ENCODE assay signal across 23 cellular contexts in the genomic region with DNA sequence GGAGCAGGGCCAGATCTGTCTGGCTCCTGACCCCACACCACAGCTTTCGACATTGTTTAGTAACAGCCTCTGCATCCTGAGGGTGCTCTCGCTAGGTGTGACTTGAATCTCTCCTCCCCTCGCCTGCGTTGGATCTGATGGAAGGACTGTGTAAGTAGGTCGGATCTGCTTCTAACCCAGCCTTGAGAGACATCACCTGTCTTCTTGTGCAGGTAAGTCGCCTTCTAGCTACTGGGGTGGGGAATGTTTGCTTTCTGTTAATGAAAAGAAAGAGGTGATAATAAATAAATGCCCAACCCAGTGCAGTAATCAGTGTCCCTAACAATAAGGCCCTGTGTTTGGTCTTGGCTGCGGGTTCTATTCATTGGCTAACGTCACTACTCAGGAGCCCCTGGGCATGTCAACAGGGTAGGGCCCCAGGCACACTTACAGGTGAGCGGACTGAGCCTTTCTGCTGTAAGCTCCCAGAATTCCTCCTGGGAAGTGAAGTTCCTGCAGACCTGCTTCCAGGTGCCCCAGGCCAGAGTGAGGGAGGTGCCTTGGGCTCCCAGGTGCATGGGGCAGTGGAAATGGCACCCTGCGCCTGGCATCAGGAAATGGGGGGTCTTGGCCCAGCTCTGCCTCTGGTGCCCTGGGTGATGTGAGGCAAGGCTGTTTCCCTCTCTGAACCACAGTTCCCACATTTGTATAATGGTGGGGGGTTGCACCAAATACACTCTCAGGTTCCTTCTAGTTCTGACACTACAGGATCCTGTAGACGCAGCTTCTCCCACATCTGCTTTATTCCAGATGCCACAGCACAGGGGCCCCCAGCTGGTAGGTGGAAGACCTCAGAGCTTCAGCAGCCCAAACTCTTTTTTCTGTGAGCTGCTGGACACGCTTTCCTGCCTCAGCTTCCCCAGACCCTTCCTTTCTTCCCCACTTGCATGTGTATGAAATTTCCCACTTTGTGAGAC. TPM values are rescaled to one million over a fixed set of nuclear protein-coding genes. Genes with fewer than 3 reads are reported as not detected.
DNase-seq lines count a peak whose midpoint lies in the region; ATAC-seq and TF ChIP-seq lines count a peak whose summit lies in the region.
"Had no signal": no experiment of that assay in that cellular context is flagged by ENCODE, and none has a peak within 500 bp of the region (broad histone marks: within the 10 kb centered on the region; RNA-seq: fewer than 3 reads in every experiment).

No MANE protein-coding gene starts in this region.

- no peaks in the 10 kb centered on the region for H4K20me1 ChIP-seq in OCI-LY3 (ENCODE audit: insufficient read depth, low read length)

- H3K4me1 ChIP-seq in OCI-LY3 (ENCODE audit: low read length) = no peaks in the 10 kb centered on the region
- H3K4me1 ChIP-seq in SJCRH30 = peaks cover 19% of the 10 kb centered on the region
- peaks cover 0 to 4% (median 0%) of the 10 kb centered on the region in 4 donors for H3K4me1 ChIP-seq in tibial artery
- peaks cover 0 to 17% of the 10 kb centered on the region in 2 donors for H3K4me1 ChIP-seq in left lung
- H3K4me1 ChIP-seq: gastroesophageal sphincter had no signal

- no peak overlapping the region for H3K4me3 ChIP-seq in OCI-LY3 (ENCODE audit: low read length)
- no peak overlapping the region for H3K4me3 ChIP-seq in SJCRH30
- no peak overlapping the region for H3K4me3 ChIP-seq in tibial artery
- H3K4me3 ChIP-seq in left lung = no peak overlapping the region
- H3K4me3 ChIP-seq: A549, gastroesophageal sphincter, lower lobe of right lung, MG63 had no signal

- DNase-seq in activated naive CD4-positive, alpha-beta T cell treated with Interleukin-2 at 50 U/mL for 16 hours = no peak
- DNase-seq in immature natural killer cell (no peak), SJCRH30 (no peak), tibial artery (no peak), left lung (no peak)
- no peak for DNase-seq in activated CD4-positive, alpha-beta T cell treated with anti-CD3 and anti-CD28 coated beads, Interleukin-2, amount 10 ng/mL, durations not matched to agents 7 days and 5 days
- DNase-seq: CD4-positive, CD25-positive, alpha-beta regulatory T cell; DMS79 treated with DMSO at 0.1 percent for 48 hours; lower lobe of right lung; MG63; NCI-H2029 treated with DMSO at 0.1 percent for 48 hours; NCI-H526 treated with DMSO at 0.1 percent for 48 hours; T-cell; trophoblast cell had no signal

- H3K36me3 Mint-ChIP-seq in activated naive CD4-positive, alpha-beta T cell treated with anti-CD3 and anti-CD28 coated beads, Interleukin-2, amount 50 U/mL, for 24 hours = no peaks in the 10 kb centered on the region
- no peaks in the 10 kb centered on the region for H3K36me3 Mint-ChIP-seq in immature natural killer cell
- no peaks in the 10 kb centered on the region for H3K36me3 Mint-ChIP-seq in activated CD4-positive, alpha-beta T cell treated with anti-CD3 and anti-CD28 coated beads, Interleukin-2, amount 10 ng/mL, durations not matched to agents 7 days and 5 days (ENCODE audit: low read depth)
- H3K36me3 Mint-ChIP-seq: CD4-positive, CD25-positive, alpha-beta regulatory T cell; natural killer cell treated with Interleukin-12 subunit alpha and Interleukin-12 subunit beta and Interleukin-15 and Interleukin-18, amount 100 ng/mL, for 72 hours; stimulated activated memory B cell treated with anti-CD40 and anti-IgM and Interleukin-4, amounts not matched to agents 10 μg/mL and 1 μg/mL and 100 μg/mL, for 72 hours; T-cell had no signal

- no peaks in the 10 kb centered on the region for H3K79me2 ChIP-seq in OCI-LY3 (ENCODE audit: low read length)

- H3K27ac ChIP-seq in OCI-LY3 (ENCODE audit: low read length) (no peak overlapping the region), SJCRH30 (no peak overlapping the region), tibial artery (no peak overlapping the region), left lung (no peak overlapping the region)
- H3K27ac ChIP-seq: epithelial cell of prostate, gastroesophageal sphincter, lower lobe of right lung had no signal

- H3K27me3 Mint-ChIP-seq in activated naive CD4-positive, alpha-beta T cell treated with anti-CD3 and anti-CD28 coated beads, Interleukin-2, amount 50 U/mL, for 24 hours = no peaks in the 10 kb centered on the region
- peaks cover 0 to 4% (median 2%) of the 10 kb centered on the region in 3 donors for H3K27me3 Mint-ChIP-seq in immature natural killer cell (ENCODE audit: low read depth in 3 of 3)
- no peaks in the 10 kb centered on the region for H3K27me3 Mint-ChIP-seq in activated CD4-positive, alpha-beta T cell treated with anti-CD3 and anti-CD28 coated beads, Interleukin-2, amount 10 ng/mL, durations not matched to agents 7 days and 5 days
- H3K27me3 Mint-ChIP-seq: natural killer cell treated with Interleukin-12 subunit alpha and Interleukin-12 subunit beta and Interleukin-15 and Interleukin-18, amount 100 ng/mL, for 72 hours; stimulated activated memory B cell treated with anti-CD40 and anti-IgM and Interleukin-4, amounts not matched to agents 10 μg/mL and 1 μg/mL and 100 μg/mL, for 72 hours; T-cell had no signal

- POLR2A ChIA-PET in activated CD4-positive, alpha-beta T cell treated with anti-CD3 and anti-CD28 coated beads, Interleukin-2, amount 10 ng/mL, durations not matched to agents 7 days and 5 days (lab: Charles Lee) = no interaction called here

- no peaks in the 10 kb centered on the region for H3K9me3 Mint-ChIP-seq in activated naive CD4-positive, alpha-beta T cell treated with anti-CD3 and anti-CD28 coated beads, Interleukin-2, amount 50 U/mL, for 24 hours
- H3K9me3 Mint-ChIP-seq in immature natural killer cell = no peaks in the 10 kb centered on the region
- no peaks in the 10 kb centered on the region for H3K9me3 Mint-ChIP-seq in activated CD4-positive, alpha-beta T cell treated with anti-CD3 and anti-CD28 coated beads, Interleukin-2, amount 10 ng/mL, durations not matched to agents 7 days and 5 days
- H3K9me3 Mint-ChIP-seq: activated T-helper 1 cell treated with anti-CD3 and anti-CD28 coated beads, Interleukin-12 subunit alpha, Interleukin-12 subunit beta, Interleukin-2, Interleukin-4 antibody, amounts not matched to agents 30 ng/mL and 10 ng/mL and 1 ng/mL, durations not matched to agents 14 hours and 24 hours and 36 hours; dendritic cell treated with granulocyte-macrophage colony-stimulating factor and Interleukin-4, amounts not matched to agents 40 ng/mL and 50 ng/mL, for 4 days; natural killer cell treated with Interleukin-12 subunit alpha and Interleukin-12 subunit beta and Interleukin-15 and Interleukin-18, amount 100 ng/mL, for 72 hours; stimulated activated memory B cell treated with anti-CD40 and anti-IgM and Interleukin-4, amounts not matched to agents 10 μg/mL and 1 μg/mL and 100 μg/mL, for 72 hours; T-cell had no signal

- H3K27ac Mint-ChIP-seq in activated naive CD4-positive, alpha-beta T cell treated with anti-CD3 and anti-CD28 coated beads, Interleukin-2, amount 50 U/mL, for 24 hours = peak overlapping the region; percentile 23
- peak overlapping the region in 5 of 6 donors; percentile 7 to 98 (median 34) for H3K27ac Mint-ChIP-seq in immature natural killer cell
- H3K27ac Mint-ChIP-seq in activated CD4-positive, alpha-beta T cell treated with anti-CD3 and anti-CD28 coated beads, Interleukin-2, amount 10 ng/mL, durations not matched to agents 7 days and 5 days = no peak overlapping the region
- H3K27ac Mint-ChIP-seq: activated T-helper 1 cell treated with anti-CD3 and anti-CD28 coated beads, Interleukin-12 subunit alpha, Interleukin-12 subunit beta, Interleukin-2, Interleukin-4 antibody, amounts not matched to agents 30 ng/mL and 10 ng/mL and 1 ng/mL, durations not matched to agents 14 hours and 24 hours and 36 hours; dendritic cell treated with granulocyte-macrophage colony-stimulating factor and Interleukin-4, amounts not matched to agents 40 ng/mL and 50 ng/mL, for 4 days; stimulated activated memory B cell treated with anti-CD40 and anti-IgM and Interleukin-4, amounts not matched to agents 10 μg/mL and 1 μg/mL and 100 μg/mL, for 72 hours; T-cell had no signal

- H3K9me3 ChIP-seq in OCI-LY3 (ENCODE audit: insufficient read depth, low read length) = no peaks in the 10 kb centered on the region
- no peaks in the 10 kb centered on the region for H3K9me3 ChIP-seq in SJCRH30 (replicated peaks)
- H3K9me3 ChIP-seq in tibial artery = no peaks in the 10 kb centered on the region
- no peaks in the 10 kb centered on the region for H3K9me3 ChIP-seq in left lung
- H3K9me3 ChIP-seq: A549, gastroesophageal sphincter, lower lobe of right lung, MG63 had no signal

- no peak for ATAC-seq in left lung
- ATAC-seq: A549; gastroesophageal sphincter; lower lobe of right lung; natural killer cell treated with Interleukin-12 subunit alpha and Interleukin-12 subunit beta and Interleukin-15 and Interleukin-18, amount 100 ng/mL, for 72 hours; stimulated activated memory B cell treated with anti-CD40 and anti-IgM and Interleukin-4, amounts not matched to agents 10 μg/mL and 1 μg/mL and 100 μg/mL, for 72 hours; T-cell had no signal

- H3K36me3 ChIP-seq in OCI-LY3 (replicated peaks; ENCODE audit: low read depth, low read length) (no peaks in the 10 kb centered on the region), SJCRH30 (no peaks in the 10 kb centered on the region), tibial artery (no peaks in the 10 kb centered on the region), left lung (no peaks in the 10 kb centered on the region)
- H3K36me3 ChIP-seq: gastroesophageal sphincter, lower lobe of right lung, MG63 had no signal

- H2AFZ ChIP-seq in OCI-LY3 (ENCODE audit: low read depth, low read length) = no peak overlapping the region

- intact Hi-C loops in tibial artery (cut with DNase I; ENCODE audit: low total_unique reads) (no loop called here), left lung (cut with DNase I) (no loop called here)

- no peak overlapping the region for H3K4me2 ChIP-seq in OCI-LY3 (ENCODE audit: low read length)
- H3K4me2 ChIP-seq: A549 had no signal

- no peak overlapping the region for H3K9ac ChIP-seq in OCI-LY3 (ENCODE audit: low read length)

- CTCF ChIA-PET in activated CD4-positive, alpha-beta T cell treated with anti-CD3 and anti-CD28 coated beads, Interleukin-2, amount 10 ng/mL, durations not matched to agents 7 days and 5 days (lab: Charles Lee) = interaction anchor here (0.8 to 3.3 kb wide), 4 partner anchors 9 to 19 kb away, joined by 3 to 21 read pairs (median 3); no protein-coding TSS in a partner anchor

- TF ChIP-seq CTCF in OCI-LY3 (IDR thresholded peaks at IDR 0.05; ENCODE audit: low read depth, low read length) = peak; percentile 13; the same call in 1 of the 2 replicates
- TF ChIP-seq CTCF in tibial artery (IDR thresholded peaks at IDR 0.05) = no peak
- TF ChIP-seq CTCF in left lung (IDR thresholded peaks at IDR 0.05) = no peak

- no peak overlapping the region for H3K4me3 Mint-ChIP-seq in activated naive CD4-positive, alpha-beta T cell treated with anti-CD3 and anti-CD28 coated beads, Interleukin-2, amount 50 U/mL, for 24 hours
- no peak overlapping the region for H3K4me3 Mint-ChIP-seq in immature natural killer cell
- H3K4me3 Mint-ChIP-seq in activated CD4-positive, alpha-beta T cell treated with anti-CD3 and anti-CD28 coated beads, Interleukin-2, amount 10 ng/mL, durations not matched to agents 7 days and 5 days = no peak overlapping the region
- H3K4me3 Mint-ChIP-seq: activated T-helper 1 cell treated with anti-CD3 and anti-CD28 coated beads, Interleukin-12 subunit alpha, Interleukin-12 subunit beta, Interleukin-2, Interleukin-4 antibody, amounts not matched to agents 30 ng/mL and 10 ng/mL and 1 ng/mL, durations not matched to agents 14 hours and 24 hours and 36 hours; CD4-positive, CD25-positive, alpha-beta regulatory T cell; dendritic cell treated with granulocyte-macrophage colony-stimulating factor and Interleukin-4, amounts not matched to agents 40 ng/mL and 50 ng/mL, for 4 days; natural killer cell treated with Interleukin-12 subunit alpha and Interleukin-12 subunit beta and Interleukin-15 and Interleukin-18, amount 100 ng/mL, for 72 hours; stimulated activated memory B cell treated with anti-CD40 and anti-IgM and Interleukin-4, amounts not matched to agents 10 μg/mL and 1 μg/mL and 100 μg/mL, for 72 hours; T-cell had no signal

- peaks cover 24% of the 10 kb centered on the region for H3K4me1 Mint-ChIP-seq in activated naive CD4-positive, alpha-beta T cell treated with anti-CD3 and anti-CD28 coated beads, Interleukin-2, amount 50 U/mL, for 24 hours
- H3K4me1 Mint-ChIP-seq in immature natural killer cell = peaks cover 55 to 63% of the 10 kb centered on the region in 2 donors
- H3K4me1 Mint-ChIP-seq in activated CD4-positive, alpha-beta T cell treated with anti-CD3 and anti-CD28 coated beads, Interleukin-2, amount 10 ng/mL, durations not matched to agents 7 days and 5 days = peaks cover 48% of the 10 kb centered on the region

- H3K27me3 ChIP-seq in OCI-LY3 (ENCODE audit: low read depth, low read length) (peaks cover 21% of the 10 kb centered on the region), SJCRH30 (no peaks in the 10 kb centered on the region), tibial artery (no peaks in the 10 kb centered on the region), left lung (no peaks in the 10 kb centered on the region)
- H3K27me3 ChIP-seq: gastroesophageal sphincter, MG63 had no signal

RNA-seq across cellular contexts. Expression of gene FOSL2, which starts 11.2 kb away (rescaled TPM):
- polyA plus RNA-seq in immature natural killer cell = 10 to 100 TPM; 27.2 to 54.3 (median 28.7) TPM
- total RNA-seq in SJCRH30 (2014; rRNA removed; shearing (Covaris generic)) = 30.0 and 30.7 TPM in 2 replicates
- total RNA-seq in activated CD4-positive, alpha-beta T cell treated with anti-CD3 and anti-CD28 coated beads, Interleukin-2, amount 10 ng/mL, durations not matched to agents 7 days and 5 days = 10 to 100 TPM; 39.6 to 47.0 TPM
- total RNA-seq in left lung = 100 to 1,000 TPM in 1 of 2 donors, 10 to 100 TPM in 1; 83.4 to 114 TPM
